Comparison of ENCODE assay signal across 8 cellular contexts in genomic region chr6:166949533-166950442, GRCh38. TPM values are rescaled to one million over a fixed set of nuclear protein-coding genes. Genes with fewer than 3 reads are reported as not detected.
DNase-seq lines count a peak whose midpoint lies in the region; TF ChIP-seq lines count a peak whose summit lies in the region.

No MANE protein-coding gene starts in this region.

- H3K9ac ChIP-seq in HUES48 (ENCODE audit: low read depth, low read length): no peak overlapping the region

- H3K9me3 ChIP-seq in HUES48 (ENCODE audit: control insufficient read depth, insufficient read depth, low read length): peaks cover 5% of the 10 kb centered on the region; the same call in 1 of the 2 replicates
- no peaks in the 10 kb centered on the region for H3K9me3 ChIP-seq in effector memory CD4-positive, alpha-beta T cell (ENCODE audit: control insufficient read depth, low read length)
- H3K9me3 ChIP-seq in spleen: no peaks in the 10 kb centered on the region

- H3K36me3 ChIP-seq in HUES48 (ENCODE audit: control insufficient read depth, insufficient read depth, low read length) (peaks cover 25% of the 10 kb centered on the region), spleen (peaks cover 0 to 98% (median 33%) of the 10 kb centered on the region in 6 donors)
- peaks cover 35% of the 10 kb centered on the region for H3K36me3 ChIP-seq in effector memory CD4-positive, alpha-beta T cell (ENCODE audit: control insufficient read depth, insufficient read depth, low read length)

- H3K27ac ChIP-seq in HUES48 (ENCODE audit: low read depth, low read length): peak overlapping the region; percentile 14
- peak overlapping the region; percentile 82 for H3K27ac ChIP-seq in effector memory CD4-positive, alpha-beta T cell (ENCODE audit: insufficient read depth, low read length, poor library complexity, severe bottlenecking)
- H3K27ac ChIP-seq in spleen: peak overlapping the region; percentile 76 to 100 (median 92)

- TF ChIP-seq POLR2A in spleen (IDR thresholded peaks at IDR 0.05): no peak

- H3K4me3 ChIP-seq in HUES48 (ENCODE audit: low read depth, low read length) (no peak overlapping the region), spleen (peak overlapping the region in 6 of 8 donors; percentile 1 to 99 (median 21))
- peak overlapping the region; percentile 53 for H3K4me3 ChIP-seq in effector memory CD4-positive, alpha-beta T cell (ENCODE audit: insufficient read depth, low read depth, low read length, poor library complexity, severe bottlenecking)

- no peak for TF ChIP-seq CTCF in spleen (IDR thresholded peaks at IDR 0.05 in 8 of 11, conservative IDR thresholded peaks at IDR 0.05 in 3 of 11)

- H3K4me1 ChIP-seq in HUES48 (ENCODE audit: control insufficient read depth, insufficient read depth, low read length) (peaks cover 12% of the 10 kb centered on the region; the same call in 1 of the 2 replicates), spleen (peaks cover 30 to 79% (median 64%) of the 10 kb centered on the region in 6 donors)
- peaks cover 57% of the 10 kb centered on the region for H3K4me1 ChIP-seq in effector memory CD4-positive, alpha-beta T cell (ENCODE audit: control insufficient read depth, insufficient read depth, low read length, poor library complexity, severe bottlenecking)

- 33 to 61% (median 55%) methylated on average over 9 of the region's 9 CpGs for WGBS in spleen, 5 donors

- H3K27me3 ChIP-seq in HUES48 (ENCODE audit: control insufficient read depth, insufficient read depth, low read length) (no peaks in the 10 kb centered on the region), spleen (replicated peaks in 1 of 7) (no peaks in the 10 kb centered on the region)
- no peaks in the 10 kb centered on the region for H3K27me3 ChIP-seq in effector memory CD4-positive, alpha-beta T cell (replicated peaks; ENCODE audit: control insufficient read depth, insufficient read depth, low read length, poor library complexity, severe bottlenecking)

- intact Hi-C loops in spleen (cut with DNase I; ENCODE audit: low total_unique reads): no loop called here

- DNase-seq in NCI-H748 (lab: John Stamatoyannopoulos, UW; ENCODE audit: unreplicated experiment) (peak; percentile 35), NCI-H748 treated with DMSO at 0.1 percent for 48 hours (lab: John Stamatoyannopoulos, UW) (no peak), spleen (peak; percentile 82), NCI-H1048 (lab: John Stamatoyannopoulos, UW) (no peak), NCI-H510A treated with DMSO at 0.1 percent for 48 hours (lab: John Stamatoyannopoulos, UW) (no peak), GF-D8 (lab: John Stamatoyannopoulos, UW) (no peak)
- no peak for DNase-seq in effector memory CD4-positive, alpha-beta T cell

RNA-seq across cellular contexts. Expression of gene RNASET2, which starts 6.6 kb away (rescaled TPM):
- 100 to 1,000 TPM; 264 to 676 (median 373) TPM for total RNA-seq in spleen
- 100 to 1,000 TPM; 242 to 392 (median 245) TPM for polyA plus RNA-seq in spleen

RNA-seq across cellular contexts. Expression of gene CEP43, which starts 49.4 kb away (rescaled TPM):
- 10 to 100 TPM; 13.1 to 21.8 (median 17.7) TPM for total RNA-seq in spleen
- 10 to 100 TPM in 1 of 3 donors, 1 to 10 TPM in 2; 9.0 to 10.6 (median 9.0) TPM for polyA plus RNA-seq in spleen

Comparison
In these comparisons a context has a peak if more than half of its experiments do, and no peak if none do; other contexts are left out.
1. DNase-seq: peak in NCI-H748 (single experiment) and spleen (single experiment); none in NCI-H748 treated with DMSO at 0.1 percent for 48 hours (single experiment), effector memory CD4-positive, alpha-beta T cell (0 of 3), NCI-H1048 (single experiment), NCI-H510A treated with DMSO at 0.1 percent for 48 hours (single experiment) and GF-D8 (single experiment).
2. H3K27ac ChIP-seq: peak in every context shown above with its lines; median percentile 92 in spleen; 82 in effector memory CD4-positive, alpha-beta T cell; 14 in HUES48.